Comparison of ENCODE assay signal across 10 cellular contexts in genomic region chr2:178419123-178419522, GRCh38. TPM values are rescaled to one million over a fixed set of nuclear protein-coding genes. Genes with fewer than 3 reads are reported as not detected.
DNase-seq lines count a peak whose midpoint lies in the region; ATAC-seq and TF ChIP-seq lines count a peak whose summit lies in the region.
"Had no signal": no experiment of that assay in that cellular context is flagged by ENCODE, and none has a peak within 500 bp of the region (broad histone marks: within the 10 kb centered on the region; RNA-seq: fewer than 3 reads in every experiment).

No MANE protein-coding gene starts in this region.

- H3K27ac Mint-ChIP-seq in CD14-positive monocyte (no peak overlapping the region), GM23338 (no peak overlapping the region)
- H3K27ac Mint-ChIP-seq: stimulated activated naive CD8-positive, alpha-beta T cell treated with anti-CD3 and anti-CD28 coated beads, Interleukin-15, Interleukin-2, amounts not matched to agents 100 ng/mL and 50 ng/mL, for 24 hours had no signal

- peak; percentile 23 for TF ChIP-seq CTCF in CD14-positive monocyte (IDR thresholded peaks at IDR 0.05)
- peak; percentile 33 to 34; a peak in 3 of 4 replicates for TF ChIP-seq CTCF in GM23338 (conservative IDR thresholded peaks at IDR 0.05; ENCODE audit: low read depth in 2 of 2)
- TF ChIP-seq CTCF in esophagus muscularis mucosa (IDR thresholded peaks at IDR 0.05) = no peak

- H3K9me3 ChIP-seq in esophagus muscularis mucosa = no peaks in the 10 kb centered on the region
- H3K9me3 ChIP-seq: Peyer's patch had no signal

- H3K4me1 ChIP-seq in GM23338 (ENCODE audit: insufficient read depth) (no peaks in the 10 kb centered on the region), esophagus muscularis mucosa (peaks cover 4 to 13% (median 10%) of the 10 kb centered on the region in 4 donors)
- H3K4me1 ChIP-seq: Peyer's patch had no signal

- H3K4me3 ChIP-seq in GM23338 (no peak overlapping the region), esophagus muscularis mucosa (no peak overlapping the region)
- H3K4me3 ChIP-seq: Peyer's patch had no signal

- ATAC-seq in GM23338 (no peak), HG02870 (IDR thresholded peaks at IDR 0.05; ENCODE audit: unreplicated experiment) (no peak), HG03095 (IDR thresholded peaks at IDR 0.05; ENCODE audit: unreplicated experiment) (no peak)

- peaks cover 25% of the 10 kb centered on the region for H3K4me1 Mint-ChIP-seq in CD14-positive monocyte
- peaks cover 10% of the 10 kb centered on the region for H3K4me1 Mint-ChIP-seq in GM23338

- no peak overlapping the region for H3K27ac ChIP-seq in GM23338 (ENCODE audit: low read depth)
- no peak overlapping the region for H3K27ac ChIP-seq in esophagus muscularis mucosa (replicated peaks in 1 of 4)
- H3K27ac ChIP-seq: Peyer's patch had no signal

- peaks cover 7% of the 10 kb centered on the region for H3K79me2 ChIP-seq in GM23338 (replicated peaks; ENCODE audit: insufficient read depth)

- H3K4me2 ChIP-seq in GM23338 = no peak overlapping the region

- TF ChIP-seq POLR2A in esophagus muscularis mucosa (IDR thresholded peaks at IDR 0.05; ENCODE audit: low read depth) = no peak

- no peak overlapping the region for H3K4me3 Mint-ChIP-seq in CD14-positive monocyte
- no peak overlapping the region for H3K4me3 Mint-ChIP-seq in GM23338
- H3K4me3 Mint-ChIP-seq: stimulated activated naive CD8-positive, alpha-beta T cell treated with anti-CD3 and anti-CD28 coated beads, Interleukin-15, Interleukin-2, amounts not matched to agents 100 ng/mL and 50 ng/mL, for 24 hours had no signal

- in situ Hi-C loops in SK-MEL-5 (cut with HindIII; ENCODE audit: low pct_unique_long_range_greater_than_20kb, low sequenced_read_pairs) = no loop called here

- H3K9me2 ChIP-seq in GM23338 (ENCODE audit: insufficient read depth) = no peaks in the 10 kb centered on the region

- H3K9me3 Mint-ChIP-seq in CD14-positive monocyte (peaks cover 0 to 9% (median 3%) of the 10 kb centered on the region in 7 donors), GM23338 (no peaks in the 10 kb centered on the region)

- DNase-seq in CD14-positive monocyte (ENCODE audit: low spot score) = no peak
- no peak for DNase-seq in GM23338 (ENCODE audit: low spot score)
- peak; percentile 25 for DNase-seq in SK-MEL-5 (ENCODE audit: low read depth, low spot score)
- DNase-seq in iris pigment epithelial cell (ENCODE audit: low read depth) = peak; percentile 48
- no peak for DNase-seq in esophagus muscularis mucosa (ENCODE audit: extremely low spot score)
- DNase-seq in activated effector memory CD4-positive, alpha-beta T cell treated with Interleukin-2 at 50 U/mL for 16 hours = no peak
- DNase-seq: Peyer's patch had no signal

- H3K27me3 Mint-ChIP-seq in CD14-positive monocyte (ENCODE audit: low read depth in 3 of 3) = no peaks in the 10 kb centered on the region
- peaks cover 2% of the 10 kb centered on the region for H3K27me3 Mint-ChIP-seq in GM23338 (ENCODE audit: insufficient read depth, low read depth, poor library complexity)
- H3K27me3 Mint-ChIP-seq: stimulated activated naive CD8-positive, alpha-beta T cell treated with anti-CD3 and anti-CD28 coated beads, Interleukin-15, Interleukin-2, amounts not matched to agents 100 ng/mL and 50 ng/mL, for 24 hours had no signal

- H3K27me3 ChIP-seq in GM23338 (ENCODE audit: insufficient read depth) (no peaks in the 10 kb centered on the region), esophagus muscularis mucosa (no peaks in the 10 kb centered on the region)
- H3K27me3 ChIP-seq: Peyer's patch had no signal

- no peaks in the 10 kb centered on the region for H3F3A ChIP-seq in GM23338 (replicated peaks; ENCODE audit: low read depth)

- H3K36me3 ChIP-seq in GM23338 (ENCODE audit: insufficient read depth) (no peaks in the 10 kb centered on the region), esophagus muscularis mucosa (peaks cover 0 to 5% (median 0%) of the 10 kb centered on the region in 4 donors)
- H3K36me3 ChIP-seq: Peyer's patch had no signal

- intact Hi-C loops in CD14-positive monocyte (cut with micrococcal nuclease) (no loop called here), esophagus muscularis mucosa (cut with DNase I) (no loop called here)

- H3K36me3 Mint-ChIP-seq in CD14-positive monocyte (peaks cover 5 to 12% of the 10 kb centered on the region in 2 donors), GM23338 (ENCODE audit: low read depth) (no peaks in the 10 kb centered on the region)

- 54% methylated on average over 1 of the region's 1 CpG for WGBS in esophagus muscularis mucosa

- H4K20me1 ChIP-seq in GM23338 (replicated peaks; ENCODE audit: insufficient read depth) = no peaks in the 10 kb centered on the region

- H2AFZ ChIP-seq in GM23338 = no peak overlapping the region

- no peak for TF ChIP-seq EP300 in esophagus muscularis mucosa (IDR thresholded peaks at IDR 0.05)

TF ChIP-seq in GM23338, 12 proteins besides CTCF, POLR2A, EP300 and RAD21:
- TF ChIP-seq REST (IDR thresholded peaks at IDR 0.05; ENCODE audit: unreplicated experiment) = no peak
- TF ChIP-seq EZH2 (IDR thresholded peaks at IDR 0.05; ENCODE audit: low read depth, unreplicated experiment) = no peak
- no peak for TF ChIP-seq NANOG (IDR thresholded peaks at IDR 0.05; ENCODE audit: borderline replicate concordance)
- TF ChIP-seq ZNF331 (CRISPR knock-in tag; IDR thresholded peaks at IDR 0.05; ENCODE audit: low read depth) = no peak
- no peak for TF ChIP-seq POLR2AphosphoS5 (IDR thresholded peaks at IDR 0.05; ENCODE audit: low read depth)

RNA-seq across cellular contexts. Expression of gene PRKRA, which starts 31.9 kb away (rescaled TPM):
- polyA plus RNA-seq in CD14-positive monocyte (10 to 100 TPM; 35.4 to 35.8 TPM), GM23338 (2016; fragmentation: Nextera tagmentation; extraction: Ambion mirVana) (38.6 and 44.0 TPM in 2 replicates)
- total RNA-seq in GM23338 (2014; rRNA removed; shearing (Covaris generic)) = 63.8 and 67.1 TPM in 2 replicates
- 32.3 and 39.4 TPM in 2 replicates for total RNA-seq in SK-MEL-5 (2014; rRNA removed; shearing (Covaris generic))
- 27.1 and 31.9 TPM in 2 replicates for polyA plus RNA-seq in SK-MEL-5 (2015; cell fraction: cytosol; rRNA removed)
- 65.8 and 71.6 TPM in 2 replicates for polyA plus RNA-seq in SK-MEL-5 (2015; cell fraction: nucleus; rRNA removed)
- 10 to 100 TPM; 74.5 to 90.9 (median 75.7) TPM for total RNA-seq in esophagus muscularis mucosa

RNA-seq across cellular contexts. Expression of gene PJVK, which starts 32.1 kb away (rescaled TPM):
- polyA plus RNA-seq in CD14-positive monocyte = not detected
- total RNA-seq in GM23338 (2014; rRNA removed; shearing (Covaris generic)) = 2.1 and 3.0 TPM in 2 replicates
- polyA plus RNA-seq in GM23338 (2016; fragmentation: Nextera tagmentation; extraction: Ambion mirVana) = 1.5 and 1.6 TPM in 2 replicates
- 0.34 and 0.56 TPM in 2 replicates for total RNA-seq in SK-MEL-5 (2014; rRNA removed; shearing (Covaris generic))
- 0.05 and 0.26 TPM in 2 replicates for polyA plus RNA-seq in SK-MEL-5 (2015; cell fraction: cytosol; rRNA removed)
- polyA plus RNA-seq in SK-MEL-5 (2015; cell fraction: nucleus; rRNA removed) = 13.5 and 20.0 TPM in 2 replicates
- 1 to 10 TPM; 1.4 to 5.8 (median 2.1) TPM for total RNA-seq in esophagus muscularis mucosa

RNA-seq across cellular contexts. Expression of gene FKBP7, which starts 59.3 kb away (rescaled TPM):
- polyA plus RNA-seq in CD14-positive monocyte (1 to 10 TPM in 1 of 2 donors, under 1 TPM in 1; 0.57 to 1.6 TPM), GM23338 (2016; fragmentation: Nextera tagmentation; extraction: Ambion mirVana) (9.0 and 12.1 TPM in 2 replicates)
- total RNA-seq in GM23338 (2014; rRNA removed; shearing (Covaris generic)) = 8.3 and 8.6 TPM in 2 replicates
- total RNA-seq in SK-MEL-5 (2014; rRNA removed; shearing (Covaris generic)) = 31.2 and 33.5 TPM in 2 replicates
- 19.1 and 19.8 TPM in 2 replicates for polyA plus RNA-seq in SK-MEL-5 (2015; cell fraction: cytosol; rRNA removed)
- polyA plus RNA-seq in SK-MEL-5 (2015; cell fraction: nucleus; rRNA removed) = 3.7 and 6.4 TPM in 2 replicates
- 10 to 100 TPM; 13.3 to 15.0 (median 14.7) TPM for total RNA-seq in esophagus muscularis mucosa

Comparison
In these comparisons a context has a peak if more than half of its experiments do, and no peak if none do; other contexts are left out.
1. DNase-seq: peak in SK-MEL-5 (single experiment) and iris pigment epithelial cell (single experiment); none in CD14-positive monocyte (single experiment), GM23338 (single experiment), esophagus muscularis mucosa (single experiment) and activated effector memory CD4-positive, alpha-beta T cell treated with Interleukin-2 at 50 U/mL for 16 hours (single experiment).
2. CTCF ChIP-seq: peak in CD14-positive monocyte (single experiment) and GM23338 (2 of 2); none in esophagus muscularis mucosa (0 of 3).